ENCODE assay signal across 7 cellular contexts in genomic region chr2:120256302-120257000, GRCh38. TPM values are rescaled to one million over a fixed set of nuclear protein-coding genes. Genes with fewer than 3 reads are reported as not detected.
DNase-seq lines count a peak whose midpoint lies in the region; ATAC-seq and TF ChIP-seq lines count a peak whose summit lies in the region.
"Not testable (repeated sequence)": the region's sequence is repeated elsewhere in the genome, so short reads cannot be mapped to it uniquely, and the experiment has no call there.

No MANE protein-coding gene starts in this region.

- H3K4me1 Mint-ChIP-seq in activated B cell treated with CpG ODN at 0.5 μM for 24 hours (peaks cover 67% of the 10 kb centered on the region), endothelial cell (ENCODE audit: unreplicated experiment) (peaks cover 66% of the 10 kb centered on the region), naive B cell (peaks cover 55 to 65% (median 63%) of the 10 kb centered on the region in 3 donors)
- peaks cover 60% of the 10 kb centered on the region for H3K4me1 Mint-ChIP-seq in activated naive CD8-positive, alpha-beta T cell (ENCODE audit: low read depth)

- H3K27ac Mint-ChIP-seq in activated B cell treated with CpG ODN at 0.5 μM for 24 hours (peak overlapping the region; percentile 33), endothelial cell (ENCODE audit: unreplicated experiment) (peak overlapping the region; percentile 4), naive B cell (peak overlapping the region in 4 of 6 donors; percentile 6 to 56 (median 46))
- peak overlapping the region; percentile 72 for H3K27ac Mint-ChIP-seq in activated naive CD8-positive, alpha-beta T cell

- H3K27me3 ChIP-seq in smooth muscle cell (ENCODE audit: low read depth): not testable (repeated sequence)

- peak; percentile 54 for DNase-seq in GF-D8 (lab: John Stamatoyannopoulos, UW)
- not testable (repeated sequence) for DNase-seq in SK-N-MC (ENCODE audit: low read depth, low spot score); activated B cell treated with CpG ODN at 0.5 μM for 24 hours; endothelial cell (ENCODE audit: low spot score); naive B cell; smooth muscle cell (lab: John Stamatoyannopoulos, UW; ENCODE audit: unreplicated experiment)

- not testable (repeated sequence) for H3K9me3 ChIP-seq in SK-N-MC (ENCODE audit: low read depth, low read length); smooth muscle cell (replicated peaks; ENCODE audit: low read depth)

- H2AFZ ChIP-seq in smooth muscle cell (ENCODE audit: low read depth): not testable (repeated sequence)

- peaks cover 16% of the 10 kb centered on the region for H3K4me1 ChIP-seq in smooth muscle cell (ENCODE audit: low read depth)

- H3K4me3 Mint-ChIP-seq in activated B cell treated with CpG ODN at 0.5 μM for 24 hours: not testable (repeated sequence)
- H3K4me3 Mint-ChIP-seq in activated naive CD8-positive, alpha-beta T cell: peak overlapping the region; percentile 38
- peak overlapping the region; percentile 99 for H3K4me3 Mint-ChIP-seq in endothelial cell (ENCODE audit: unreplicated experiment)
- H3K4me3 Mint-ChIP-seq in naive B cell: peak overlapping the region in 4 of 8 donors; percentile 5 to 97 (median 48)

- peak overlapping the region; percentile 81 for H3K27ac ChIP-seq in SK-N-MC
- peak overlapping the region; percentile 51 for H3K27ac ChIP-seq in smooth muscle cell (ENCODE audit: low read depth)

- not testable (repeated sequence) for H3K9me3 Mint-ChIP-seq in activated B cell treated with CpG ODN at 0.5 μM for 24 hours; activated naive CD8-positive, alpha-beta T cell (ENCODE audit: low read depth); endothelial cell (ENCODE audit: unreplicated experiment)
- peaks cover 4 to 12% (median 6%) of the 10 kb centered on the region in 7 donors for H3K9me3 Mint-ChIP-seq in naive B cell

- H3K27me3 Mint-ChIP-seq in activated B cell treated with CpG ODN at 0.5 μM for 24 hours; activated naive CD8-positive, alpha-beta T cell; naive B cell: not testable (repeated sequence)
- peaks cover 20% of the 10 kb centered on the region for H3K27me3 Mint-ChIP-seq in endothelial cell (ENCODE audit: unreplicated experiment)

- not testable (repeated sequence) for H3F3A ChIP-seq in smooth muscle cell (ENCODE audit: low read depth)

- H3K36me3 ChIP-seq in SK-N-MC (ENCODE audit: insufficient read depth, low read length); smooth muscle cell (ENCODE audit: low read depth): not testable (repeated sequence)

- H3K4me3 ChIP-seq in SK-N-MC: 0 out of 2 replicates have a peak overlapping the region, but pooled peaks have one; percentile 26
- H3K4me3 ChIP-seq in smooth muscle cell: not testable (repeated sequence)

- WGBS in smooth muscle cell (ENCODE audit: low lambda C conversion rate): 46% methylated on average over 8 of the region's 8 CpGs

- CTCF ChIA-PET in activated B cell treated with CpG ODN at 0.5 μM for 24 hours (lab: Charles Lee): not testable (repeated sequence)

- H4K20me1 ChIP-seq in smooth muscle cell (ENCODE audit: low read depth): peaks cover 59% of the 10 kb centered on the region

- POLR2A ChIA-PET in activated B cell treated with CpG ODN at 0.5 μM for 24 hours (lab: Charles Lee): not testable (repeated sequence)

- not testable (repeated sequence) for ATAC-seq in activated B cell treated with CpG ODN at 0.5 μM for 24 hours (ENCODE audit: low read depth); naive B cell (ENCODE audit: low read depth in 2 of 2)

- H3K9ac ChIP-seq in SK-N-MC (ENCODE audit: insufficient read length); smooth muscle cell (ENCODE audit: low read depth): not testable (repeated sequence)

- peaks cover 33% of the 10 kb centered on the region for H3K36me3 Mint-ChIP-seq in activated B cell treated with CpG ODN at 0.5 μM for 24 hours (ENCODE audit: low read depth)
- H3K36me3 Mint-ChIP-seq in activated naive CD8-positive, alpha-beta T cell: peaks cover 17% of the 10 kb centered on the region
- peaks cover 53% of the 10 kb centered on the region for H3K36me3 Mint-ChIP-seq in endothelial cell (ENCODE audit: low read depth, unreplicated experiment)
- H3K36me3 Mint-ChIP-seq in naive B cell: peaks cover 8 to 17% of the 10 kb centered on the region in 2 donors

- TF ChIP-seq CTCF in activated B cell treated with CpG ODN at 0.5 μM for 24 hours (IDR thresholded peaks at IDR 0.05); endothelial cell (IDR thresholded peaks at IDR 0.05; ENCODE audit: unreplicated experiment); smooth muscle cell (IDR thresholded peaks at IDR 0.05; ENCODE audit: borderline replicate concordance, insufficient read depth, poor library complexity, severe bottlenecking): not testable (repeated sequence)

- intact Hi-C loops in activated B cell treated with CpG ODN at 0.5 μM for 24 hours (cut with micrococcal nuclease): not testable (repeated sequence)

- H3K79me2 ChIP-seq in smooth muscle cell (ENCODE audit: low read depth): peaks cover 61% of the 10 kb centered on the region

- H3K4me2 ChIP-seq in smooth muscle cell: peak overlapping the region; percentile 63

RNA-seq across cellular contexts. Expression of gene RALB, which starts 3.8 kb away (rescaled TPM):
- total RNA-seq in activated B cell treated with CpG ODN at 0.5 μM for 24 hours (29.9 and 33.4 TPM in 2 replicates), endothelial cell (ENCODE audit: unreplicated experiment) (367 TPM), smooth muscle cell (72.1 and 73.4 TPM in 2 replicates)
- polyA plus RNA-seq in naive B cell (ENCODE audit: low read depth in 6 of 6) (100 to 1,000 TPM in 2 of 6 donors, 10 to 100 TPM in 4; 84.0 to 121 (median 97.0) TPM), smooth muscle cell (69.9 and 71.3 TPM in 2 replicates)

RNA-seq across cellular contexts. Expression of gene TMEM185B, which starts 33.3 kb away (rescaled TPM):
- total RNA-seq in activated B cell treated with CpG ODN at 0.5 μM for 24 hours: 25.6 and 26.8 TPM in 2 replicates
- total RNA-seq in endothelial cell (ENCODE audit: unreplicated experiment): 38.4 TPM
- polyA plus RNA-seq in naive B cell (ENCODE audit: low read depth in 6 of 6): 10 to 100 TPM; 24.8 to 43.0 (median 34.8) TPM
- total RNA-seq in smooth muscle cell: 18.7 and 27.8 TPM in 2 replicates
- polyA plus RNA-seq in smooth muscle cell: 18.2 and 18.7 TPM in 2 replicates

Comparison
In these comparisons a context has a peak if more than half of its experiments do, and no peak if none do; other contexts are left out.
1. H3K27ac Mint-ChIP-seq: peak in every context shown above with its lines; median percentile 72 in activated naive CD8-positive, alpha-beta T cell; 46 in naive B cell; 33 in activated B cell treated with CpG ODN at 0.5 μM for 24 hours; 4 in endothelial cell.